In the genomic region with DNA sequence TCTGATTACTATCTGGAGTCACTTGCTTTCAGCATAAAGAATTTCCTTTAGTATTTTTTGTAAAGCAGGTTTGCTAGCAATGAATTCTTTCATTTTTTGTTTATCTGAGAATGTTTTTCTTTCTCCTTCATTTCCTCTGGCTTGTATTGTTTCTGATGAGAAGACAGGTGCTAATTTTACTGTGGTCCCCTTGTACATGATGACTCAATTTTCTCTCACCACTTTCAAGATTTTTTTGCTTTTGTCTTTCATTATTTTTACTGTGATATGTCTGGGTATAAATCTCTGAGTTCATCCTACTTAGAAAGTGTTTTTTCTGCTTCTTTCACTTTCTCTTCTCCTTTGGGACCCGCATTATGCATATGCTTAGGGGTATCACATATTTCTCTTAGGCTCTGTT, we compare ENCODE assay signal across 25 cellular contexts.
"Had no signal": no experiment of that assay in that cellular context is flagged by ENCODE, and none has a peak within 500 bp of the region (broad histone marks: within the 10 kb centered on the region; RNA-seq: fewer than 3 reads in every experiment).

No MANE protein-coding gene starts in this region.

- H3K4me1 ChIP-seq: body of pancreas had no signal

- H3K27ac ChIP-seq: body of pancreas had no signal

- H3K27ac Mint-ChIP-seq: activated B cell treated with CpG ODN at 0.5 μM for 24 hours; activated CD4-positive, alpha-beta memory T cell treated with anti-CD3 and anti-CD28 coated beads, Interleukin-2, amount 10 ng/mL, durations not matched to agents 7 days and 5 days; activated CD4-positive, alpha-beta T cell treated with anti-CD3 and anti-CD28 coated beads, Interleukin-2, amount 10 ng/mL, durations not matched to agents 24 days and 14 days; activated naive CD8-positive, alpha-beta T cell treated with anti-CD3 and anti-CD28 coated beads, Interleukin-2, amount 10 ng/mL, durations not matched to agents 7 days and 5 days; T-helper 17 cell had no signal

- H3K27me3 Mint-ChIP-seq: activated B cell treated with CpG ODN at 0.5 μM for 24 hours; activated CD4-positive, alpha-beta memory T cell treated with anti-CD3 and anti-CD28 coated beads, Interleukin-2, amount 10 ng/mL, durations not matched to agents 7 days and 5 days; activated CD4-positive, alpha-beta T cell treated with anti-CD3 and anti-CD28 coated beads, Interleukin-2, amount 10 ng/mL, durations not matched to agents 24 days and 14 days; activated naive CD8-positive, alpha-beta T cell treated with anti-CD3 and anti-CD28 coated beads, Interleukin-2, amount 10 ng/mL, durations not matched to agents 7 days and 5 days; T-helper 17 cell had no signal

- H3K4me3 ChIP-seq: body of pancreas had no signal

- H3K27me3 ChIP-seq: body of pancreas had no signal

- H3K4me3 Mint-ChIP-seq: activated B cell treated with CpG ODN at 0.5 μM for 24 hours; activated CD4-positive, alpha-beta memory T cell treated with anti-CD3 and anti-CD28 coated beads, Interleukin-2, amount 10 ng/mL, durations not matched to agents 7 days and 5 days; activated CD4-positive, alpha-beta T cell treated with anti-CD3 and anti-CD28 coated beads, Interleukin-2, amount 10 ng/mL, durations not matched to agents 24 days and 14 days; activated naive CD8-positive, alpha-beta T cell treated with anti-CD3 and anti-CD28 coated beads, Interleukin-2, amount 10 ng/mL, durations not matched to agents 7 days and 5 days; activated T-cell treated with anti-CD3 and anti-CD28 coated beads, Interleukin-2, amount 50 U/mL, for 4 hours; T-helper 17 cell had no signal

- ATAC-seq: activated T-cell treated with anti-CD3 and anti-CD28 coated beads, Interleukin-2, amount 50 U/mL, for 4 hours; body of pancreas; T-helper 17 cell had no signal

- FAIRE-seq: bronchial epithelial cell had no signal

- DNase-seq: activated B cell treated with CpG ODN at 0.5 μM for 24 hours; activated CD4-positive, alpha-beta memory T cell treated with anti-CD3 and anti-CD28 coated beads, Interleukin-2, amount 10 ng/mL, durations not matched to agents 7 days and 5 days; activated CD4-positive, alpha-beta T cell treated with anti-CD3 and anti-CD28 coated beads for 1 hour; activated CD4-positive, alpha-beta T cell treated with anti-CD3 and anti-CD28 coated beads, Interleukin-2, amount 10 ng/mL, durations not matched to agents 24 days and 14 days; activated CD8-positive, alpha-beta memory T cell treated with anti-CD3 and anti-CD28 coated beads, Interleukin-2, amount 50 U/mL, for 48 hours; activated naive CD4-positive, alpha-beta T cell treated with anti-CD3 and anti-CD28 coated beads, Interleukin-2, amount 50 U/mL, for 16 hours; activated naive CD8-positive, alpha-beta T cell treated with anti-CD3 and anti-CD28 coated beads, Interleukin-2, amount 10 ng/mL, durations not matched to agents 7 days and 5 days; activated T-cell treated with anti-CD3 and anti-CD28 coated beads, Interleukin-2, amount 50 U/mL, for 4 hours; aorta; body of pancreas; central memory CD4-positive, alpha-beta T cell; Kasumi-1; KBM-7; NCI-H1092; NCI-H1417; NCI-H1930; NCI-H2171 treated with DMSO at 0.1 percent for 48 hours; NCI-H345; NCI-H510A; NCI-H526 treated with DMSO at 0.1 percent for 48 hours; NCI-H82; SIG-M5; T-helper 17 cell; T-helper 9 cell had no signal

- H3K4me1 Mint-ChIP-seq: activated B cell treated with CpG ODN at 0.5 μM for 24 hours, T-helper 17 cell had no signal
